20 cellular contexts compared by ENCODE assay signal in the genomic region with DNA sequence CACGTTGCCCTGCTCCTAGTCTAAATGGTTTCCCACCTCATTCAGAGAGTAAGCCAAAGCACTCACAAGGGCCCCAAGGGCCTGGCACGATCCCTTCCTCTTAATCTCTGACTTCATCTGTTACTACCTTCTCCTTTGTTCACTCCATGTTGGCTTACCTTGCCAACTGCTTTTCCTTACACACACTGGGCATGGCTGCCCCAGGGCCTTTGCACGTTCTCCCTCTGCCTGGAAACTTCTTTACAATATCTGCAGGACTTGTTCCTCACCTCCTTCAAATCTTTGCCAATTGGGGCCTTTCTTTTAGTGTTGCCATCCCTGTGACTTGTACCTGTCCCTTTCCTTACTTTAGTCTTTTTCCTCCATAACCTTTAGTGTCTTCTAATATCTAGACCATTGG.
DNase-seq lines count a peak whose midpoint lies in the region; ATAC-seq, FAIRE-seq and TF ChIP-seq lines count a peak whose summit lies in the region.
"Had no signal": no experiment of that assay in that cellular context is flagged by ENCODE, and none has a peak within 500 bp of the region (broad histone marks: within the 10 kb centered on the region; RNA-seq: fewer than 3 reads in every experiment).

No MANE protein-coding gene starts in this region.

- TF ChIP-seq POLR2A in A549 (IDR thresholded peaks at IDR 0.05; ENCODE audit: low read length): no peak
- no peak for TF ChIP-seq POLR2A in K562 (conservative IDR thresholded peaks at IDR 0.05)

- FAIRE-seq in A549 (lab: Jason Lieb, UNC): no peak
- peak; percentile 16 for FAIRE-seq in HTR-8/SVneo (lab: Jason Lieb, UNC)
- no peak for FAIRE-seq in K562 (lab: Jason Lieb, UNC)
- FAIRE-seq: G401.6, GM12891 had no signal

- H3K27ac ChIP-seq in A549 (no peak overlapping the region), K562 (ENCODE audit: extremely low read depth, low read depth, low read length) (no peak overlapping the region)
- no peak overlapping the region for H3K27ac ChIP-seq in BLaER1 treated with 17β-estradiol and CSF1 and Interleukin-3, amounts not matched to agents 10 nM and 100 nM
- H3K27ac ChIP-seq: 22Rv1 had no signal

- H3K4me1 ChIP-seq in A549 (peaks cover 13% of the 10 kb centered on the region), K562 (replicated peaks in 1 of 2; ENCODE audit: control insufficient read depth in 2 of 2, insufficient read depth in 2 of 2, low read length in 2 of 2) (peaks cover 0 to 19% of the 10 kb centered on the region in 2 experiments; a peak in 2 of 5 replicates)
- H3K4me1 ChIP-seq in BLaER1 treated with 17β-estradiol and CSF1 and Interleukin-3, amounts not matched to agents 10 nM and 100 nM: peaks cover 25 to 65% (median 49%) of the 10 kb centered on the region in 10 experiments

- in situ Hi-C loops in K562 (cut with MboI): no loop called here

- BruUV-seq in K562 (replicated peaks; lab: Mats Ljungman, UMichigan): no TSS peak

- intact Hi-C loops in K562 (cut with micrococcal nuclease) (no loop called here), left colon (cut with DNase I, micrococcal nuclease) (no loop called here)

- WGBS in A549 (ENCODE audit: missing lambda C conversion rate): 89% methylated on average over 3 of the region's 3 CpGs
- WGBS in K562 (ENCODE audit: insufficient coverage, low coverage, missing lambda C conversion rate): 43% methylated on average over 3 of the region's 3 CpGs

- H3K9ac ChIP-seq in BLaER1 treated with 17β-estradiol and CSF1 and Interleukin-3, amounts not matched to agents 10 nM and 100 nM: no peak overlapping the region
- H3K9ac ChIP-seq in K562 (ENCODE audit: insufficient read depth in 1 of 2, low read depth in 2 of 2, low read length in 2 of 2): no peak overlapping the region

- H3K9me3 ChIP-seq in A549: 0 out of 3 replicates have a peak, but pooled peaks cover 4% of the 10 kb centered on the region
- H3K9me3 ChIP-seq in BLaER1 treated with 17β-estradiol and CSF1 and Interleukin-3, amounts not matched to agents 10 nM and 100 nM (replicated peaks in 1 of 11): peaks cover 0 to 24% (median 16%) of the 10 kb centered on the region in 11 experiments; a peak in 16 of 22 replicates
- no peaks in the 10 kb centered on the region for H3K9me3 ChIP-seq in K562 (replicated peaks; ENCODE audit: control insufficient read depth, insufficient read depth, low read depth, low read length)

- H3K9me1 ChIP-seq in K562 (ENCODE audit: control insufficient read depth, insufficient read depth, low read length): no peaks in the 10 kb centered on the region

- no peak for TF ChIP-seq EP300 in A549 (IDR thresholded peaks at IDR 0.05)
- TF ChIP-seq EP300 in K562 (IDR thresholded peaks at IDR 0.05; ENCODE audit: low read length): no peak

- H3K79me2 ChIP-seq in K562 (ENCODE audit: control insufficient read depth, insufficient read depth, low read length): no peaks in the 10 kb centered on the region

- no peak overlapping the region for H3K4me3 ChIP-seq in A549
- H3K4me3 ChIP-seq in BLaER1 treated with 17β-estradiol and CSF1 and Interleukin-3, amounts not matched to agents 10 nM and 100 nM: no peak overlapping the region
- H3K4me3 ChIP-seq in K562: no peak overlapping the region

- CTCF ChIA-PET in A549 (lab: Yijun Ruan, JAX): interaction anchor here (1.1 to 1.6 kb wide), 2 partner anchors 9 to 289 kb away, joined by 3 to 4 read pairs; no protein-coding TSS in a partner anchor
- CTCF ChIA-PET in K562 (lab: Yijun Ruan, JAX; ENCODE audit: low intra/inter-chr PET ratio): no interaction called here

- DNase-seq in A549 (ENCODE audit: low read depth in 1 of 2, low spot score in 1 of 2) (no peak), HTR-8/SVneo (ENCODE audit: insufficient read length, low spot score) (no peak), K562 (ENCODE audit: extremely low read depth in 1 of 4, low spot score in 3 of 4) (no peak), left colon (no peak), DMS 273 treated with DMSO at 0.1 percent for 48 hours (lab: John Stamatoyannopoulos, UW) (no peak)
- DNase-seq in activated CD4-positive, alpha-beta T cell treated with anti-CD3 and anti-CD28 coated beads for 4 hours: no peak
- DNase-seq: ACHN; BE2C; C1 segment of cervical spinal cord; CD4-positive, alpha-beta memory T cell; CD4-positive, CD25-positive, alpha-beta regulatory T cell; CD8-positive, alpha-beta memory T cell; COR-L47; DMS79 treated with DMSO at 0.1 percent for 48 hours; GF-D8 had no signal

- POLR2A ChIA-PET in A549 (lab: Yijun Ruan, JAX) (no interaction called here), K562 (lab: Yijun Ruan, JAX) (no interaction called here)

- H3K36me3 ChIP-seq in BLaER1 treated with 17β-estradiol and CSF1 and Interleukin-3, amounts not matched to agents 10 nM and 100 nM: no peaks in the 10 kb centered on the region
- H3K36me3 ChIP-seq in K562 (ENCODE audit: control insufficient read depth, insufficient read depth, low read length): no peaks in the 10 kb centered on the region

- H3K4me2 ChIP-seq in A549 (no peak overlapping the region), K562 (ENCODE audit: insufficient read depth, low read length) (no peak overlapping the region)
- H3K4me2 ChIP-seq in BLaER1 treated with 17β-estradiol and CSF1 and Interleukin-3, amounts not matched to agents 10 nM and 100 nM: peak overlapping the region in 9 of 11 experiments; percentile 5 to 63 (median 51); a peak in 18 of 22 replicates

- no peaks in the 10 kb centered on the region for H4K20me1 ChIP-seq in BLaER1 treated with 17β-estradiol and CSF1 and Interleukin-3, amounts not matched to agents 10 nM and 100 nM
- no peaks in the 10 kb centered on the region for H4K20me1 ChIP-seq in K562 (replicated peaks; ENCODE audit: control insufficient read depth, insufficient read depth, low read length)

- no peak for TF ChIP-seq CTCF in A549 (IDR thresholded peaks at IDR 0.05)
- no peak for TF ChIP-seq CTCF in K562 (IDR thresholded peaks at IDR 0.05 in 2 of 3, conservative IDR thresholded peaks at IDR 0.05 in 1 of 3; ENCODE audit: insufficient read depth in 2 of 3, low read depth in 1 of 3, low read length in 3 of 3)

- ATAC-seq in A549 (no peak), K562 (no peak), left colon (no peak), HG02571 (IDR thresholded peaks at IDR 0.05; ENCODE audit: unreplicated experiment) (no peak)

- TF ChIP-seq RAD21 in A549 (conservative IDR thresholded peaks at IDR 0.05 in 1 of 2, IDR thresholded peaks at IDR 0.05 in 1 of 2): no peak
- no peak for TF ChIP-seq RAD21 in K562 (CRISPR knock-in tag; conservative IDR thresholded peaks at IDR 0.05 in 1 of 2, IDR thresholded peaks at IDR 0.05 in 1 of 2)

- no peak overlapping the region for H2AFZ ChIP-seq in K562 (ENCODE audit: low read depth, low read length)

- H3K27me3 ChIP-seq in BLaER1 treated with 17β-estradiol and CSF1 and Interleukin-3, amounts not matched to agents 10 nM and 100 nM: peaks cover 0 to 10% (median 0%) of the 10 kb centered on the region in 11 experiments; a peak in 3 of 22 replicates
- no peaks in the 10 kb centered on the region for H3K27me3 ChIP-seq in K562 (ENCODE audit: control insufficient read depth in 2 of 2, insufficient read depth in 2 of 2, low read length in 2 of 2)
- H3K27me3 ChIP-seq: BE2C had no signal

TF ChIP-seq in A549, 52 proteins besides CTCF, POLR2A, EP300 and RAD21:
- no peak for TF ChIP-seq CHD2 (IDR thresholded peaks at IDR 0.05; ENCODE audit: low read length, partially characterized antibody)
- 0 out of 2 replicates have a peak, but pooled peaks have one; percentile 49 for TF ChIP-seq KDM1A (IDR thresholded peaks at IDR 0.05; ENCODE audit: low read depth)

TF ChIP-seq in K562, 482 proteins besides CTCF, POLR2A, EP300 and RAD21:
- TF ChIP-seq RBM25 (IDR thresholded peaks at IDR 0.05; ENCODE audit: low read depth, low read length, severe bottlenecking) (peak; percentile 25), KDM1A (IDR thresholded peaks at IDR 0.05) (0 out of 4 replicates have a peak, but pooled peaks of 1 of the 2 experiments have one; percentile 18), MCM5 (IDR thresholded peaks at IDR 0.05; ENCODE audit: low read depth) (no peak), WHSC1 (IDR thresholded peaks at IDR 0.05; ENCODE audit: low read length) (no peak)

Comparison
In these comparisons a context has a peak if more than half of its experiments do, and no peak if none do; other contexts are left out.
1. H3K4me2 ChIP-seq: peak in BLaER1 treated with 17β-estradiol and CSF1 and Interleukin-3, amounts not matched to agents 10 nM and 100 nM (9 of 11); none in A549 (single experiment) and K562 (single experiment).